ENCODE assay signal across 19 cellular contexts in the genomic region with DNA sequence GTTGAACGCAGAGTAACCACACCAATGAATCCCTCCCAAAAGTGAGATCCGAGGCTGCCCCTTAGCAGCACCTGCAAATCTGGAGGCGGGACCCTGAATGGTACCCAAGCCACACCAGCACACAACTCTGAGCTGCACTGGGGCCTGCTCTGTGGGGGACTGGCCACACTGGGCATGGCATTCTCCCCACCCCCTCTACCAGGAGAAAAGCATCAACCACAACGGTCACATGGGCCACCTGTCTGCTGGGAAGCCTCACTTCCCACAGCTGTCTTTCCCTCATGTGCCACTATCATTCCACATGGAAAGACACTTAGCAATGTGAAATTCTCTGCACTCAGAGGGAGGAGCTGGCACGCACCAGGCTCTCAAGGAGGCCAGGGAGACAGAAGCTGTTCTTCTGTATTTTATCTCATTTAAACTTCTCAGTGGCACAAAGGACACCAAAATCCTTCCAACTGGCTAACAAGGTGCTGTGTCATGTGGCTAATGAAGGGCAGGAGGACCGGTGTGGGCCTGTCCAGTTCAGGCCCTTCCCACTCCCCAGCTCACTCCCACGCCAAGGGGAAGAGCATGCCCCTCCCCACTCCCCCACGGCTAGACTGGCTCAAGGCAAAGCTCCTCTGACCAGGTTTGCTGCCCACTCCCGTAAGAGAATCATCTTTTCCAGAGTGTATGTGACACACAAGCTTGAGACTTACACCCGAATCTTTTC. TPM values are rescaled to one million over a fixed set of nuclear protein-coding genes. Genes with fewer than 3 reads are reported as not detected.
DNase-seq lines count a peak whose midpoint lies in the region; ATAC-seq, FAIRE-seq and TF ChIP-seq lines count a peak whose summit lies in the region.
"Had no signal": no experiment of that assay in that cellular context is flagged by ENCODE, and none has a peak within 500 bp of the region (broad histone marks: within the 10 kb centered on the region; RNA-seq: fewer than 3 reads in every experiment).

No MANE protein-coding gene starts in this region.

- intact Hi-C loops in HepG2 (cut with micrococcal nuclease; ENCODE audit: unreplicated experiment), result no loop called here

- no peak; the same call in 1 of the 3 replicates for ATAC-seq in HepG2
- no peak for ATAC-seq in GM21360 (IDR thresholded peaks at IDR 0.05; ENCODE audit: unreplicated experiment)
- ATAC-seq: foreskin keratinocyte had no signal

- peaks cover 5% of the 10 kb centered on the region for H3K79me1 ChIP-seq in H9 (ENCODE audit: insufficient read depth, low read depth, low read length, poor library complexity, severe bottlenecking)

- no CpG with 5 or more reads among the region's 10 CpGs for WGBS in H9 (ENCODE audit: extremely low coverage, insufficient read length, low lambda C conversion rate)
- WGBS in HepG2 (ENCODE audit: low lambda C conversion rate), result 93% methylated on average over 10 of the region's 10 CpGs

- FAIRE-seq in HepG2 (lab: Jason Lieb, UNC), result no peak

- in situ Hi-C loops in HepG2 (cut with HindIII; ENCODE audit: extremely low pct_ligation_motif_present, low pct_unique_long_range_greater_than_20kb), result no loop called here

- peak overlapping the region; percentile 0 to 39 (median 14); a peak in 3 of 7 replicates for H3K27ac Mint-ChIP-seq in H9
- H3K27ac Mint-ChIP-seq in activated naive CD8-positive, alpha-beta T cell treated with anti-CD3 and anti-CD28 coated beads for 36 hours, result peak overlapping the region; percentile 54
- H3K27ac Mint-ChIP-seq: activated CD4-positive, alpha-beta T cell treated with anti-CD3 and anti-CD28 coated beads, Interleukin-2, amount 10 ng/mL, durations not matched to agents 7 days and 5 days; mesothelial cell of epicardium had no signal

- no peak overlapping the region for H4K91ac ChIP-seq in H9 (ENCODE audit: insufficient read length, low read depth, low read length)

- H4K8ac ChIP-seq in H9 (replicated peaks; ENCODE audit: insufficient read length, low read depth, low read length), result no peak overlapping the region

- no TSS peak for BruUV-seq in HepG2 (replicated peaks; lab: Mats Ljungman, UMichigan)

- no peak overlapping the region for H2BK5ac ChIP-seq in H9 (ENCODE audit: insufficient read length, low read length)

- H3K27me3 ChIP-seq in H9 (ENCODE audit: insufficient read depth, low read length) (no peaks in the 10 kb centered on the region), HepG2 (ENCODE audit: control insufficient read depth in 1 of 2, insufficient read depth in 2 of 2, low read length in 2 of 2) (no peaks in the 10 kb centered on the region)
- H3K27me3 ChIP-seq: brain microvascular endothelial cell, foreskin keratinocyte had no signal

- H3K79me2 ChIP-seq in H9 (ENCODE audit: insufficient read depth, low read length) (peaks cover 10% of the 10 kb centered on the region; the same call in 1 of the 2 replicates), HepG2 (ENCODE audit: insufficient read depth, low read length) (peaks cover 45% of the 10 kb centered on the region)

- H3K36me3 Mint-ChIP-seq in H9 (ENCODE audit: insufficient read depth in 1 of 3, low read depth in 3 of 3), result peaks cover 7 to 58% (median 53%) of the 10 kb centered on the region in 3 experiments; a peak in 6 of 7 replicates
- H3K36me3 Mint-ChIP-seq in activated naive CD8-positive, alpha-beta T cell treated with anti-CD3 and anti-CD28 coated beads for 36 hours, result peaks cover 19% of the 10 kb centered on the region

- DNase-seq in A172 (ENCODE audit: low spot score) (peak; percentile 28), H9 (no peak), HepG2 (ENCODE audit: low spot score) (no peak), T-helper 2 cell (no peak), globus pallidus (ENCODE audit: low spot score) (no peak), hypothalamus (lab: John Stamatoyannopoulos, UW) (no peak)
- no peak for DNase-seq in activated naive CD8-positive, alpha-beta T cell treated with anti-CD3 and anti-CD28 coated beads for 36 hours
- DNase-seq: activated CD4-positive, alpha-beta T cell treated with anti-CD3 and anti-CD28 coated beads, Interleukin-2, amount 10 ng/mL, durations not matched to agents 7 days and 5 days; activated naive CD4-positive, alpha-beta T cell treated with anti-CD3 and anti-CD28 coated beads, Interleukin-2, amount 50 U/mL, for 16 hours; brain microvascular endothelial cell; DMS79; foreskin keratinocyte; NCI-H1048; NCI-H2029; NCI-H446 treated with DMSO at 0.1 percent for 48 hours had no signal

- TF ChIP-seq RAD21 in HepG2 (CRISPR knock-in tag; IDR thresholded peaks at IDR 0.05), result no peak

- no peak overlapping the region for H3K4me2 ChIP-seq in H9 (ENCODE audit: insufficient read depth, insufficient read length, low read length)
- no peak overlapping the region for H3K4me2 ChIP-seq in HepG2 (ENCODE audit: low read depth, low read length)

- H3K4ac ChIP-seq in H9 (ENCODE audit: low read depth, low read length), result no peak overlapping the region

- no peak overlapping the region for H3K56ac ChIP-seq in H9 (ENCODE audit: insufficient read length, low read depth, low read length)

- CTCF ChIA-PET in HepG2 (lab: Yijun Ruan, JAX; ENCODE audit: low intra/inter-chr PET ratio, low total read pairs), result no interaction called here

- H2BK15ac ChIP-seq in H9 (ENCODE audit: low read depth, low read length), result no peak overlapping the region

- no peaks in the 10 kb centered on the region for H3K9me3 ChIP-seq in H9 (ENCODE audit: control insufficient read depth, low read depth, low read length)
- no peaks in the 10 kb centered on the region for H3K9me3 ChIP-seq in HepG2 (ENCODE audit: low read length)

- no peak overlapping the region for H2AFZ ChIP-seq in H9 (ENCODE audit: low read length)
- no peak overlapping the region for H2AFZ ChIP-seq in HepG2 (ENCODE audit: low read length)

- no peak overlapping the region for H2BK120ac ChIP-seq in H9 (ENCODE audit: low read depth, low read length, poor library complexity, severe bottlenecking)

- TF ChIP-seq CTCF in H9 (conservative IDR thresholded peaks at IDR 0.05) (no peak), HepG2 (CRISPR knock-in tag; IDR thresholded peaks at IDR 0.05) (no peak)

- no peak overlapping the region for H3K18ac ChIP-seq in H9 (ENCODE audit: insufficient read length, low read depth, low read length)

- TF ChIP-seq POLR2A in HepG2 (IDR thresholded peaks at IDR 0.05; ENCODE audit: insufficient read depth in 1 of 2, low read depth in 2 of 2, low read length in 2 of 2), result 0 out of 4 replicates have a peak, but pooled peaks of 1 of the 2 experiments have one; percentile 21

- no peaks in the 10 kb centered on the region for H3K4me1 ChIP-seq in H9 (ENCODE audit: insufficient read depth, low read length)
- peaks cover 30% of the 10 kb centered on the region for H3K4me1 ChIP-seq in HepG2 (ENCODE audit: insufficient read depth, low read length)
- H3K4me1 ChIP-seq: foreskin keratinocyte had no signal

- H3K9me3 Mint-ChIP-seq in H9, result no peaks in the 10 kb centered on the region
- no peaks in the 10 kb centered on the region for H3K9me3 Mint-ChIP-seq in activated naive CD8-positive, alpha-beta T cell treated with anti-CD3 and anti-CD28 coated beads for 36 hours
- H3K9me3 Mint-ChIP-seq: activated CD4-positive, alpha-beta T cell treated with anti-CD3 and anti-CD28 coated beads, Interleukin-2, amount 10 ng/mL, durations not matched to agents 7 days and 5 days; mesothelial cell of epicardium; neural crest cell had no signal

- H3K23me2 ChIP-seq in H9 (ENCODE audit: insufficient read length, low read depth, low read length, poor library complexity, severe bottlenecking), result no peaks in the 10 kb centered on the region

- H2AK5ac ChIP-seq in H9 (ENCODE audit: insufficient read length, low read length), result no peak overlapping the region

- H3T11ph ChIP-seq in H9 (ENCODE audit: low read length), result no peak overlapping the region

- H3K4me3 Mint-ChIP-seq in H9, result no peak overlapping the region
- H3K4me3 Mint-ChIP-seq in activated naive CD8-positive, alpha-beta T cell treated with anti-CD3 and anti-CD28 coated beads for 36 hours, result no peak overlapping the region
- H3K4me3 Mint-ChIP-seq: activated CD4-positive, alpha-beta T cell treated with anti-CD3 and anti-CD28 coated beads, Interleukin-2, amount 10 ng/mL, durations not matched to agents 7 days and 5 days; mesothelial cell of epicardium; neural crest cell had no signal

- H4K20me1 ChIP-seq in H9 (ENCODE audit: control insufficient read depth, insufficient read depth, insufficient read length), result no peaks in the 10 kb centered on the region
- peaks cover 64% of the 10 kb centered on the region for H4K20me1 ChIP-seq in HepG2 (ENCODE audit: insufficient read depth, low read length)

- H2BK20ac ChIP-seq in H9 (ENCODE audit: low read depth, low read length, poor library complexity, severe bottlenecking), result no peak overlapping the region

- H3K27ac ChIP-seq in H9 (ENCODE audit: insufficient read length, low read depth, low read length) (no peak overlapping the region), HepG2 (ENCODE audit: extremely low read length, insufficient read depth, low read length) (no peak overlapping the region)
- H3K27ac ChIP-seq: brain microvascular endothelial cell, foreskin keratinocyte had no signal

- peaks cover 20 to 29% of the 10 kb centered on the region in 2 experiments for H3K4me1 Mint-ChIP-seq in H9
- H3K4me1 Mint-ChIP-seq in activated naive CD8-positive, alpha-beta T cell treated with anti-CD3 and anti-CD28 coated beads for 36 hours, result peaks cover 31% of the 10 kb centered on the region

- POLR2A ChIA-PET in HepG2 (lab: Yijun Ruan, JAX), result no interaction called here

- peaks cover 33 to 57% of the 10 kb centered on the region in 2 experiments for H3K36me3 ChIP-seq in HepG2 (replicated peaks in 1 of 2; ENCODE audit: control insufficient read depth in 1 of 2, insufficient read depth in 2 of 2, low read length in 2 of 2)

- H3K9ac ChIP-seq in H9 (ENCODE audit: extremely low read depth, insufficient read length, low read length) (no peak overlapping the region), HepG2 (ENCODE audit: insufficient read depth, low read depth, low read length) (no peak overlapping the region)

- no peak overlapping the region for H3K23ac ChIP-seq in H9 (ENCODE audit: insufficient read length, low read depth, low read length)

- H3K27me3 Mint-ChIP-seq in H9 (ENCODE audit: low read depth), result no peaks in the 10 kb centered on the region; the same call in 1 of the 2 replicates
- no peaks in the 10 kb centered on the region for H3K27me3 Mint-ChIP-seq in activated naive CD8-positive, alpha-beta T cell treated with anti-CD3 and anti-CD28 coated beads for 36 hours
- H3K27me3 Mint-ChIP-seq: activated CD4-positive, alpha-beta T cell treated with anti-CD3 and anti-CD28 coated beads, Interleukin-2, amount 10 ng/mL, durations not matched to agents 7 days and 5 days had no signal

- H3K14ac ChIP-seq in H9 (ENCODE audit: insufficient read depth, low read length), result no peak overlapping the region

- H2BK12ac ChIP-seq in H9 (ENCODE audit: insufficient read length, low read depth, low read length), result no peak overlapping the region

- no peak overlapping the region for H4K5ac ChIP-seq in H9 (ENCODE audit: insufficient read length, low read depth, low read length)

- TF ChIP-seq EP300 in HepG2 (IDR thresholded peaks at IDR 0.05; ENCODE audit: low read depth in 2 of 2, low read length in 2 of 2) (no peak), HepG2 (CRISPR knock-in tag; IDR thresholded peaks at IDR 0.05; ENCODE audit: borderline replicate concordance) (no peak)

- H3K4me3 ChIP-seq in HepG2 (replicated peaks in 1 of 3; ENCODE audit: insufficient read depth in 1 of 3, low read depth in 2 of 3, low read length in 3 of 3), result no peak overlapping the region

RNA-seq across cellular contexts. Expression of gene YTHDF1, which starts 19.0 kb away (rescaled TPM):
- total RNA-seq in A172 (2014; rRNA removed; shearing (Covaris generic)), result 21.7 and 27.0 TPM in 2 replicates
- total RNA-seq in H9 (2021), result 85.4 TPM in 2 replicates
- total RNA-seq in activated naive CD8-positive, alpha-beta T cell treated with anti-CD3 and anti-CD28 coated beads for 36 hours, result 10 to 100 TPM; 47.4 to 48.3 TPM
- total RNA-seq in HepG2 (2016; rRNA removed; fragmentation: Illumina TruSeq; extraction: Trizol), result 37.7 and 39.8 TPM in 2 replicates
- total RNA-seq in HepG2 (2016; cell fraction: cytosol; rRNA removed; fragmentation: Illumina TruSeq; extraction: Trizol; ENCODE audit: low read depth), result 15.1 and 15.2 TPM in 2 replicates
- 35.8 and 37.7 TPM in 2 replicates for total RNA-seq in HepG2 (2016; cell fraction: insoluble cytoplasmic fraction; rRNA removed; fragmentation: Illumina TruSeq; extraction: Trizol)
- total RNA-seq in HepG2 (2016; cell fraction: membrane; rRNA removed; fragmentation: Illumina TruSeq; extraction: Trizol), result 41.8 and 42.4 TPM in 2 replicates
- 28.2 and 31.2 TPM in 2 replicates for total RNA-seq in HepG2 (2016; cell fraction: nucleus; rRNA removed; fragmentation: Illumina TruSeq; extraction: Trizol)
- 34.5 and 36.4 TPM in 2 replicates for polyA plus RNA-seq in HepG2 (2011; rRNA removed)
- 27.2 and 28.5 TPM in 2 replicates for polyA plus RNA-seq in HepG2 (2011; cell fraction: cytosol; rRNA removed)
- 36.7 and 41.9 TPM in 2 replicates for polyA plus RNA-seq in HepG2 (2011; cell fraction: nucleus; rRNA removed)
- polyA plus RNA-seq in HepG2 (2012), result 36.8 and 38.5 TPM in 2 replicates
- 9.5 and 11.3 TPM in 2 replicates for polyA plus RNA-seq in HepG2 (2016; cell fraction: cytosol; fragmentation: Illumina TruSeq; extraction: Trizol; ENCODE audit: low read depth)
- polyA plus RNA-seq in HepG2 (2016; cell fraction: insoluble cytoplasmic fraction; fragmentation: Illumina TruSeq; extraction: Trizol; ENCODE audit: low read depth), result 51.6 and 60.0 TPM in 2 replicates
- 29.6 and 31.9 TPM in 2 replicates for polyA plus RNA-seq in HepG2 (2016; cell fraction: membrane; fragmentation: Illumina TruSeq; extraction: Trizol; ENCODE audit: low read depth)
- 75.9 and 78.1 TPM in 2 replicates for polyA plus RNA-seq in HepG2 (2016; cell fraction: nucleus; fragmentation: Illumina TruSeq; extraction: Trizol; ENCODE audit: insufficient read depth, low read depth)
- 40.3 and 47.9 TPM in 2 replicates for polyA minus RNA-seq in HepG2 (2011; rRNA and poly(A)+ RNA removed; ENCODE audit: low replicate concordance)
- polyA minus RNA-seq in HepG2 (2011; cell fraction: cytosol; rRNA and poly(A)+ RNA removed), result 30.1 and 32.4 TPM in 2 replicates
- 17.8 and 21.1 TPM in 2 replicates for polyA minus RNA-seq in HepG2 (2011; cell fraction: nucleus; rRNA and poly(A)+ RNA removed)

RNA-seq across cellular contexts. Expression of gene BIRC7, which starts 38.8 kb away (rescaled TPM):
- 0.19 TPM in 1 of 2 replicates, not detected in the other for total RNA-seq in A172 (2014; rRNA removed; shearing (Covaris generic))
- 0.31 TPM in 1 of 2 replicates, not detected in the other for total RNA-seq in H9 (2021)
- under 1 TPM; 0.23 to 0.34 TPM for total RNA-seq in activated naive CD8-positive, alpha-beta T cell treated with anti-CD3 and anti-CD28 coated beads for 36 hours
- total RNA-seq in HepG2 (2016; rRNA removed; fragmentation: Illumina TruSeq; extraction: Trizol), result 0.20 and 0.27 TPM in 2 replicates
- not detected in 2 replicates for total RNA-seq in HepG2 (2016; cell fraction: cytosol; rRNA removed; fragmentation: Illumina TruSeq; extraction: Trizol; ENCODE audit: low read depth)
- 0.33 and 0.45 TPM in 2 replicates for total RNA-seq in HepG2 (2016; cell fraction: insoluble cytoplasmic fraction; rRNA removed; fragmentation: Illumina TruSeq; extraction: Trizol)
- total RNA-seq in HepG2 (2016; cell fraction: membrane; rRNA removed; fragmentation: Illumina TruSeq; extraction: Trizol), result 0.12 and 0.17 TPM in 2 replicates
- total RNA-seq in HepG2 (2016; cell fraction: nucleus; rRNA removed; fragmentation: Illumina TruSeq; extraction: Trizol), result 0.28 and 0.53 TPM in 2 replicates
- 5.1 and 8.6 TPM in 2 replicates for polyA plus RNA-seq in HepG2 (2011; rRNA removed)
- 4.3 and 7.9 TPM in 2 replicates for polyA plus RNA-seq in HepG2 (2011; cell fraction: cytosol; rRNA removed)
- polyA plus RNA-seq in HepG2 (2011; cell fraction: nucleus; rRNA removed), result 81.1 and 86.7 TPM in 2 replicates
- polyA plus RNA-seq in HepG2 (2012), result 2.6 and 6.6 TPM in 2 replicates
- polyA plus RNA-seq in HepG2 (2016; cell fraction: cytosol; fragmentation: Illumina TruSeq; extraction: Trizol; ENCODE audit: low read depth), result 0.14 TPM in 1 of 2 replicates, not detected in the other
- polyA plus RNA-seq in HepG2 (2016; cell fraction: insoluble cytoplasmic fraction; fragmentation: Illumina TruSeq; extraction: Trizol; ENCODE audit: low read depth), result 0.37 TPM in 1 of 2 replicates, not detected in the other
- polyA plus RNA-seq in HepG2 (2016; cell fraction: membrane; fragmentation: Illumina TruSeq; extraction: Trizol; ENCODE audit: low read depth), result 0.29 TPM in 1 of 2 replicates, not detected in the other
- polyA plus RNA-seq in HepG2 (2016; cell fraction: nucleus; fragmentation: Illumina TruSeq; extraction: Trizol; ENCODE audit: insufficient read depth, low read depth), result 0.62 and 0.85 TPM in 2 replicates
- 0.37 and 4.3 TPM in 2 replicates for polyA minus RNA-seq in HepG2 (2011; rRNA and poly(A)+ RNA removed; ENCODE audit: low replicate concordance)
- 2.0 and 2.2 TPM in 2 replicates for polyA minus RNA-seq in HepG2 (2011; cell fraction: cytosol; rRNA and poly(A)+ RNA removed)
- polyA minus RNA-seq in HepG2 (2011; cell fraction: nucleus; rRNA and poly(A)+ RNA removed), result 6.4 and 9.9 TPM in 2 replicates
- total RNA-seq: activated CD4-positive, alpha-beta T cell treated with anti-CD3 and anti-CD28 coated beads, Interleukin-2, amount 10 ng/mL, durations not matched to agents 7 days and 5 days; foreskin keratinocyte; RPMI7951 had no signal
- polyA plus RNA-seq: foreskin keratinocyte had no signal

RNA-seq across cellular contexts. Expression of gene NKAIN4, which starts 57.4 kb away (rescaled TPM):
- not detected in 2 replicates for total RNA-seq in A172 (2014; rRNA removed; shearing (Covaris generic))
- total RNA-seq in H9 (2021), result 19.1 and 20.9 TPM in 2 replicates
- total RNA-seq in activated naive CD8-positive, alpha-beta T cell treated with anti-CD3 and anti-CD28 coated beads for 36 hours, result not detected
- not detected in 2 replicates for total RNA-seq in HepG2 (2016; rRNA removed; fragmentation: Illumina TruSeq; extraction: Trizol)
- not detected in 2 replicates for total RNA-seq in HepG2 (2016; cell fraction: cytosol; rRNA removed; fragmentation: Illumina TruSeq; extraction: Trizol; ENCODE audit: low read depth)
- not detected in 2 replicates for total RNA-seq in HepG2 (2016; cell fraction: insoluble cytoplasmic fraction; rRNA removed; fragmentation: Illumina TruSeq; extraction: Trizol)
- total RNA-seq in HepG2 (2016; cell fraction: membrane; rRNA removed; fragmentation: Illumina TruSeq; extraction: Trizol), result not detected in 2 replicates
- not detected in 2 replicates for total RNA-seq in HepG2 (2016; cell fraction: nucleus; rRNA removed; fragmentation: Illumina TruSeq; extraction: Trizol)
- not detected in 2 replicates for polyA plus RNA-seq in HepG2 (2011; rRNA removed)
- not detected in 2 replicates for polyA plus RNA-seq in HepG2 (2011; cell fraction: cytosol; rRNA removed)
- polyA plus RNA-seq in HepG2 (2011; cell fraction: nucleus; rRNA removed), result not detected in 2 replicates
- polyA plus RNA-seq in HepG2 (2012), result 0.27 TPM in 1 of 2 replicates, not detected in the other
- not detected in 2 replicates for polyA plus RNA-seq in HepG2 (2016; cell fraction: cytosol; fragmentation: Illumina TruSeq; extraction: Trizol; ENCODE audit: low read depth)
- polyA plus RNA-seq in HepG2 (2016; cell fraction: insoluble cytoplasmic fraction; fragmentation: Illumina TruSeq; extraction: Trizol; ENCODE audit: low read depth), result not detected in 2 replicates
- not detected in 2 replicates for polyA plus RNA-seq in HepG2 (2016; cell fraction: membrane; fragmentation: Illumina TruSeq; extraction: Trizol; ENCODE audit: low read depth)
- not detected in 2 replicates for polyA plus RNA-seq in HepG2 (2016; cell fraction: nucleus; fragmentation: Illumina TruSeq; extraction: Trizol; ENCODE audit: insufficient read depth, low read depth)
- polyA minus RNA-seq in HepG2 (2011; rRNA and poly(A)+ RNA removed; ENCODE audit: low replicate concordance), result not detected in 2 replicates
- not detected in 2 replicates for polyA minus RNA-seq in HepG2 (2011; cell fraction: cytosol; rRNA and poly(A)+ RNA removed)
- not detected in 2 replicates for polyA minus RNA-seq in HepG2 (2011; cell fraction: nucleus; rRNA and poly(A)+ RNA removed)
- total RNA-seq: activated CD4-positive, alpha-beta T cell treated with anti-CD3 and anti-CD28 coated beads, Interleukin-2, amount 10 ng/mL, durations not matched to agents 7 days and 5 days; RPMI7951 had no signal

Comparison
In these comparisons a context has a peak if more than half of its experiments do, and no peak if none do; other contexts are left out.
1. RNA of gene NKAIN4, which starts 57.4 kb away (total RNA-seq): 19.1 to 20.9 TPM in H9; not detected in A172, not detected in activated naive CD8-positive, alpha-beta T cell treated with anti-CD3 and anti-CD28 coated beads for 36 hours and not detected in HepG2; every median in the first group is over 10 times any median in the second.